8 cellular contexts compared by ENCODE assay signal in genomic region chr6:84220809-84221409, GRCh38. TPM values are rescaled to one million over a fixed set of nuclear protein-coding genes. Genes with fewer than 3 reads are reported as not detected.
DNase-seq lines count a peak whose midpoint lies in the region; ATAC-seq and TF ChIP-seq lines count a peak whose summit lies in the region.

No MANE protein-coding gene starts in this region.

- DNase-seq in heart left ventricle, result no peak
- no peak for DNase-seq in left cardiac atrium
- DNase-seq in Panc1 (ENCODE audit: low read depth, low spot score), result no peak
- DNase-seq in fibroblast of the conjunctiva (ENCODE audit: low read depth), result peak; percentile 14
- DNase-seq in upper lobe of left lung, result no peak
- DNase-seq in effector memory CD8-positive, alpha-beta T cell, result no peak
- no peak for DNase-seq in ecto neural progenitor cell (ENCODE audit: low spot score)

- no peaks in the 10 kb centered on the region for H3K9me3 Mint-ChIP-seq in effector memory CD8-positive, alpha-beta T cell

- ATAC-seq in heart left ventricle (no peak), left cardiac atrium (no peak), Panc1 (no peak), upper lobe of left lung (ENCODE audit: low FRiP score in 2 of 2) (no peak), HG03025 (IDR thresholded peaks at IDR 0.05; ENCODE audit: low FRiP score, unreplicated experiment) (no peak)
- ATAC-seq in effector memory CD8-positive, alpha-beta T cell (replicated peaks), result no peak

- no peak for TF ChIP-seq EP300 in upper lobe of left lung (IDR thresholded peaks at IDR 0.05)

- no peak overlapping the region for H3K4me3 Mint-ChIP-seq in effector memory CD8-positive, alpha-beta T cell

- POLR2A ChIA-PET in Panc1 (lab: Charles Lee), result no interaction called here

- CTCF ChIA-PET in Panc1 (lab: Charles Lee), result interaction anchor here (0.5 kb wide), 1 partner anchor 709 kb away, joined by 6 read pairs; the partner anchor contains the start of gene PRSS35

- peaks cover 0 to 22% (median 4%) of the 10 kb centered on the region in 9 donors for H3K36me3 ChIP-seq in heart left ventricle
- no peaks in the 10 kb centered on the region for H3K36me3 ChIP-seq in Panc1 (ENCODE audit: control insufficient read depth, insufficient read depth, low read length)
- peaks cover 0 to 20% (median 3%) of the 10 kb centered on the region in 4 donors for H3K36me3 ChIP-seq in upper lobe of left lung

- peaks cover 0 to 15% of the 10 kb centered on the region in 2 donors for H3K4me1 Mint-ChIP-seq in effector memory CD8-positive, alpha-beta T cell (ENCODE audit: low read depth in 2 of 2)

- H3K27ac ChIP-seq in heart left ventricle (no peak overlapping the region), Panc1 (ENCODE audit: low read length) (no peak overlapping the region), upper lobe of left lung (no peak overlapping the region)

- in situ Hi-C loops in Panc1 (cut with HindIII; ENCODE audit: low pct_unique_long_range_greater_than_20kb, low sequenced_read_pairs), result no loop called here

- intact Hi-C loops in heart left ventricle (cut with DNase I) (loop anchor here in 6 of 10 donors (2.0 to 10.0 kb wide), 7 partner anchors 334 to 609 kb away; no protein-coding TSS in a partner anchor), left cardiac atrium (cut with DNase I) (loop anchor here (2.0 to 5.0 kb wide), 2 partner anchors 334 to 336 kb away; no protein-coding TSS in a partner anchor), Panc1 (cut with micrococcal nuclease; ENCODE audit: unreplicated experiment) (loop anchor here (2.0 to 10.0 kb wide), 2 partner anchors 336 to 606 kb away; no protein-coding TSS in a partner anchor)

- no TSS peak for BruUV-seq in Panc1 (replicated peaks; lab: Mats Ljungman, UMichigan)

- no peak overlapping the region for H3K27ac Mint-ChIP-seq in effector memory CD8-positive, alpha-beta T cell

- TF ChIP-seq POLR2A in heart left ventricle (IDR thresholded peaks at IDR 0.05) (no peak), upper lobe of left lung (IDR thresholded peaks at IDR 0.05) (no peak)

- 76 to 78% (median 77%) methylated on average over 3 of the region's 3 CpGs for WGBS in heart left ventricle, 4 donors
- WGBS in upper lobe of left lung, 2 donors, result 77 to 83% methylated on average over 3 of the region's 3 CpGs

- H3K27me3 ChIP-seq in heart left ventricle, result no peaks in the 10 kb centered on the region
- no peaks in the 10 kb centered on the region for H3K27me3 ChIP-seq in Panc1 (ENCODE audit: control insufficient read depth, insufficient read depth, low read length)
- H3K27me3 ChIP-seq in upper lobe of left lung, result no peaks in the 10 kb centered on the region

- TF ChIP-seq CTCF in heart left ventricle (IDR thresholded peaks at IDR 0.05), result peak; percentile 24 to 73 (median 57)
- TF ChIP-seq CTCF in Panc1 (IDR thresholded peaks at IDR 0.05), result peak; percentile 53; the same call in 1 of the 2 replicates
- peak in 4 of 6 experiments; percentile 3 to 35 (median 27) for TF ChIP-seq CTCF in upper lobe of left lung (IDR thresholded peaks at IDR 0.05)

- peaks cover 3% of the 10 kb centered on the region for H3K36me3 Mint-ChIP-seq in effector memory CD8-positive, alpha-beta T cell (ENCODE audit: insufficient read depth)

- H3K9me3 ChIP-seq in heart left ventricle (no peaks in the 10 kb centered on the region), Panc1 (ENCODE audit: control insufficient read depth, insufficient read depth, low read depth, low read length) (no peaks in the 10 kb centered on the region), upper lobe of left lung (no peaks in the 10 kb centered on the region)

- H3K27me3 Mint-ChIP-seq in effector memory CD8-positive, alpha-beta T cell, result no peaks in the 10 kb centered on the region

- H3K4me1 ChIP-seq in heart left ventricle, result no peaks in the 10 kb centered on the region
- peaks cover 2% of the 10 kb centered on the region for H3K4me1 ChIP-seq in Panc1 (ENCODE audit: control insufficient read depth, insufficient read depth, low read length)
- peaks cover 0 to 4% (median 3%) of the 10 kb centered on the region in 4 donors for H3K4me1 ChIP-seq in upper lobe of left lung

- H3K4me3 ChIP-seq in heart left ventricle (no peak overlapping the region), Panc1 (ENCODE audit: low read depth in 2 of 2, low read length in 2 of 2) (no peak overlapping the region), upper lobe of left lung (no peak overlapping the region)

RNA-seq across cellular contexts. Expression of gene CEP162, which starts 6.5 kb away (rescaled TPM):
- total RNA-seq in heart left ventricle (1 to 10 TPM; 2.6 to 5.6 (median 4.7) TPM), left cardiac atrium (1 to 10 TPM; 5.2 to 5.5 TPM), Panc1 (2021; ENCODE audit: unreplicated experiment) (5.3 TPM), upper lobe of left lung (10 to 100 TPM in 5 of 6 donors, 1 to 10 TPM in 1; 4.6 to 27.6 (median 11.4) TPM)
- polyA plus RNA-seq in heart left ventricle, result 1 to 10 TPM; 1.6 to 2.7 TPM
- 1.6 TPM for polyA plus RNA-seq in Panc1 (2012; ENCODE audit: insufficient read length)
